ENCODE assay signal across 8 cellular contexts in the genomic region with DNA sequence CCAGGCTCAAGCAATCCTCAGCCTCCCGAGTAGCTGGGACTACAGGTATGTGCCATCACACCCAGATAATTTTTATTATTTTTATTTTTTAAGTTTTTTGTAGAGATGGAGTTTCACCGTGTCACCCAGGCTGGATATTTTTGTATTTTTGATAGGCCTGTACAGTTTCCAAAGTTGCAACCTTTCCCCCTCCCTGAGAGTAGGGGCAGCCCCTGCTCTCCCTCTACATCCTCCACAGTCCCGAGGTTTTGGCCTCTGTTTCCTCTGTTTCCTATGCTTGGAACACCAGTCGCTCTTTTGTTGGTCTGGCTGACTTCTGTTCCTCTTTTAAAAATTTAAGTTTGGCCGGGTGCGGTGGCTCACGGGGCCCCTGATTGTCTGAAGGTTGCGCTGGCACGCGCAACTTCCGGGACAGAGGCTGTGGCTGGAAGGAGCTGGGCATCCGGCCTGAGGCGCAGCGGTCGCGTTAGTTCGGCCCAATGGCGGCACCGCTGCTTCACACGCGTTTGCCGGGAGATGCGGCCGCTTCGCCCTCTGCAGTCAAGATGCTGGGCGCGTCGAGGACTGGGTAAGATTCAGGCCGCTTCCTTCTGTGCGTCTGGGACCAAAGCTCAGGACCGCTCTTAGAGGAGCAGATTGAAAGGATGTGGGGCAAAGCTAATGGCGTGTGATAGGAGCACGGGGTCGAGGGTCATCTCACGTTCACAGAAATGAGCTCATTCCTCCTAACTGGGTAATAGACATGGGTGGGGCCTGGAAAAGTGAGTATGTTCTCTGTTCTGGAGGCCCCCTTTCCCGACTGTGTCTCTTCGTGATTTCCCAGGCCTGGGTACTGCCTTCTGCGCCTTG.
DNase-seq lines count a peak whose midpoint lies in the region; ATAC-seq, FAIRE-seq and TF ChIP-seq lines count a peak whose summit lies in the region.
"Not testable (repeated sequence)": the region's sequence is repeated elsewhere in the genome, so short reads cannot be mapped to it uniquely, and the experiment has no call there.

No MANE protein-coding gene starts in this region.

- DNase-seq in AG10803 (ENCODE audit: low read depth) (peak; percentile 31), H1 (ENCODE audit: low read depth in 1 of 2, low spot score in 2 of 2) (peak in 1 of 2 experiments; percentile 59), lower lobe of right lung (peak; percentile 63)
- DNase-seq in RWPE2 (ENCODE audit: low spot score): not testable (repeated sequence)
- DNase-seq in activated T-cell treated with anti-CD3 and anti-CD28 coated beads, Interleukin-2, amount 50 U/mL, for 1 hour: peak; percentile 54
- peak; percentile 1 for DNase-seq in stimulated activated CD4-positive, alpha-beta T cell treated with anti-CD3 and anti-CD28 coated beads, Interleukin-2, amount 100 ng/mL, for 4 hours (ENCODE audit: low read depth)

- not testable (repeated sequence) for H3K79me1 ChIP-seq in H1 (ENCODE audit: low read depth, low read length)

- not testable (repeated sequence) for H2BK120ac ChIP-seq in H1 (replicated peaks; ENCODE audit: low read depth, low read length)

- not testable (repeated sequence) for H3K27me3 ChIP-seq in RWPE2 (ENCODE audit: insufficient read depth, poor library complexity, severe bottlenecking); H1 (replicated peaks in 1 of 4; ENCODE audit: control insufficient read depth in 3 of 4, extremely low read depth in 1 of 4, insufficient read depth in 3 of 4, low read length in 3 of 4); lower lobe of right lung (ENCODE audit: low read depth)

- H3K56ac ChIP-seq in H1 (replicated peaks; ENCODE audit: insufficient read length, low read depth, low read length): not testable (repeated sequence)

- intact Hi-C loops in lower lobe of right lung (cut with DNase I): not testable (repeated sequence)

- not testable (repeated sequence) for H3K36me3 ChIP-seq in RWPE2 (ENCODE audit: low read depth); H1 (ENCODE audit: control insufficient read depth in 2 of 4, insufficient read depth in 4 of 4, low read length in 3 of 4); lower lobe of right lung

- not testable (repeated sequence) for H3K27ac ChIP-seq in RWPE2 (ENCODE audit: poor library complexity, severe bottlenecking); H1 (ENCODE audit: low read depth, low read length)
- H3K27ac ChIP-seq in lower lobe of right lung: peak overlapping the region; percentile 76

- H3K18ac ChIP-seq in H1 (ENCODE audit: extremely low read depth, low read length): not testable (repeated sequence)

- H4K20me1 ChIP-seq in H1 (replicated peaks in 1 of 2; ENCODE audit: control insufficient read depth in 1 of 2, insufficient read depth in 2 of 2, low read length in 2 of 2): not testable (repeated sequence)

- not testable (repeated sequence) for H2BK15ac ChIP-seq in H1 (ENCODE audit: low read length)

- not testable (repeated sequence) for H3K9ac ChIP-seq in H1 (replicated peaks in 1 of 4; ENCODE audit: extremely low read depth in 1 of 4, low read depth in 3 of 4, low read length in 3 of 4)

- H3K4me2 ChIP-seq in H1 (ENCODE audit: insufficient read depth in 1 of 2, low read depth in 2 of 2, low read length in 2 of 2): not testable (repeated sequence)

- H2AFZ ChIP-seq in H1 (ENCODE audit: low read length): peak overlapping the region; percentile 70; the same call in 1 of the 2 replicates

- not testable (repeated sequence) for H2BK5ac ChIP-seq in H1 (ENCODE audit: low read depth, low read length)

- H3K4me1 ChIP-seq in RWPE2 (ENCODE audit: insufficient read depth, poor library complexity, severe bottlenecking); H1 (replicated peaks in 1 of 4; ENCODE audit: control insufficient read depth in 3 of 4, insufficient read depth in 4 of 4, low read length in 3 of 4); lower lobe of right lung: not testable (repeated sequence)

- not testable (repeated sequence) for H3K4ac ChIP-seq in H1 (replicated peaks; ENCODE audit: insufficient read length, low read depth, low read length)

- ATAC-seq in GM19025 (IDR thresholded peaks at IDR 0.05; ENCODE audit: low read depth, unreplicated experiment) (peak; percentile 89), HG02973 (IDR thresholded peaks at IDR 0.05; ENCODE audit: unreplicated experiment) (peak; percentile 81), RWPE2 (ENCODE audit: low read depth) (peak; percentile 86), lower lobe of right lung (peak; percentile 95)

- POLR2A ChIA-PET in H1 (lab: Charles Lee; ENCODE audit: partially characterized antibody): not testable (repeated sequence)

- not testable (repeated sequence) for H3K79me2 ChIP-seq in H1 (ENCODE audit: control insufficient read depth in 1 of 2, insufficient read depth in 2 of 2, low read length in 2 of 2)

- not testable (repeated sequence) for H4K5ac ChIP-seq in H1 (ENCODE audit: insufficient read length, low read depth, low read length)

- H3K4me3 ChIP-seq in AG10803 (ENCODE audit: low read length): peak overlapping the region; percentile 53
- H3K4me3 ChIP-seq in RWPE2 (ENCODE audit: severe bottlenecking): not testable (repeated sequence)
- 0 out of 8 replicates have a peak overlapping the region, but pooled peaks of 2 of the 4 experiments have one; percentile 23 to 27 for H3K4me3 ChIP-seq in H1 (ENCODE audit: extremely low read depth in 1 of 4, insufficient read depth in 2 of 4, low read depth in 3 of 4, low read length in 4 of 4)
- peak overlapping the region; percentile 48 for H3K4me3 ChIP-seq in lower lobe of right lung

- not testable (repeated sequence) for TF ChIP-seq RAD21 in H1 (IDR thresholded peaks at IDR 0.05 in 1 of 2, conservative IDR thresholded peaks at IDR 0.05 in 1 of 2; ENCODE audit: low read depth in 2 of 2, low read length in 2 of 2)

- not testable (repeated sequence) for H4K91ac ChIP-seq in H1 (replicated peaks; ENCODE audit: insufficient read length, low read length)

- H2BK12ac ChIP-seq in H1 (ENCODE audit: low read depth, low read length): not testable (repeated sequence)

- not testable (repeated sequence) for H3K23me2 ChIP-seq in H1 (ENCODE audit: low read depth, low read length)

- not testable (repeated sequence) for H4K8ac ChIP-seq in H1 (ENCODE audit: extremely low read depth, insufficient read depth, low read length)

- CTCF ChIA-PET in H1 (lab: Charles Lee; ENCODE audit: partially characterized antibody): interaction anchor here (1.5 kb wide), 1 partner anchor 96 kb away, joined by 7 read pairs; no protein-coding TSS in a partner anchor

- WGBS in H1 (ENCODE audit: extremely low coverage in 1 of 2, insufficient coverage in 1 of 2, insufficient read length in 1 of 2, insufficient replicate concordance in 2 of 2, low coverage in 1 of 2, low lambda C conversion rate in 2 of 2, missing lambda C conversion rate in 1 of 2), 2 experiments: 51% methylated on average over 30 of the region's 38 CpGs; no CpG with 5 or more reads in 1 of the 2 experiments

- not testable (repeated sequence) for TF ChIP-seq CTCF in AG10803 (conservative IDR thresholded peaks at IDR 0.05; ENCODE audit: low read length); RWPE2 (IDR thresholded peaks at IDR 0.05; ENCODE audit: poor library complexity, severe bottlenecking); H1 (IDR thresholded peaks at IDR 0.05; ENCODE audit: control extremely low read depth in 1 of 3, insufficient read depth in 1 of 3, low read depth in 1 of 3, low read length in 3 of 3); lower lobe of right lung (IDR thresholded peaks at IDR 0.05)

- TF ChIP-seq EP300 in H1 (IDR thresholded peaks at IDR 0.05; ENCODE audit: borderline replicate concordance in 1 of 2, low read depth in 2 of 2, low read length in 2 of 2): not testable (repeated sequence)

- not testable (repeated sequence) for FAIRE-seq in H1 (lab: Jason Lieb, UNC)

- H3K14ac ChIP-seq in H1 (ENCODE audit: insufficient read length): not testable (repeated sequence)

- H2BK20ac ChIP-seq in H1 (ENCODE audit: low read length): not testable (repeated sequence)

- H3K9me3 ChIP-seq in RWPE2 (ENCODE audit: severe bottlenecking); H1 (ENCODE audit: insufficient read depth in 2 of 2, low read depth in 1 of 2, low read length in 1 of 2); lower lobe of right lung: not testable (repeated sequence)

- H3K23ac ChIP-seq in H1 (ENCODE audit: insufficient read length): not testable (repeated sequence)

- TF ChIP-seq POLR2A in H1 (IDR thresholded peaks at IDR 0.05; ENCODE audit: control extremely low read depth in 1 of 2, low read depth in 2 of 2, low read length in 2 of 2): not testable (repeated sequence)

- not testable (repeated sequence) for H2AK5ac ChIP-seq in H1 (ENCODE audit: low read depth, low read length)

TF ChIP-seq in H1, 55 proteins besides CTCF, POLR2A, EP300 and RAD21:
- TF ChIP-seq TAF1 (IDR thresholded peaks at IDR 0.05; ENCODE audit: low read depth, low read length) (0 out of 2 replicates have a peak, but pooled peaks have one; percentile 22), MAX (IDR thresholded peaks at IDR 0.05) (0 out of 2 replicates have a peak, but pooled peaks have one; percentile 34)
TF ChIP-seq in H1: peak in this region for 2; not testable (repeated sequence) for 53.
